ENCODE assay signal across 9 cellular contexts in the genomic region with DNA sequence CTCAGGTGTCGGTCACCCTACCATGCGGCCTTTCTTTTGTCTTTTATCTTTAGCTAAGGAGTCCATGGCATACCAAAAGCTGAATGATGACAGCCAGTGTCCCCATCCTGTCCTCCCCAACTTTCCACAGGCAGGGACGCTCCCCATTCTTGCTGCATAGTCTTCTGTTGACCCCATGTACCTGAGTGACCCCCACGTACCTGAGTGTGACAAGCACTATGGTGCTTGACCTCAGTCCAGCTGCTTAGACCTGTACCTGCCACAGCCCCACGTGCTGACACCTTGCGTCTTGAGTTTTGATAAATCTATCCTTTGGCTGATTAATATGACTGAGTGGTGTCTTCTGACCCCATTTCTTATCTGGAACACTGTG. TPM values are rescaled to one million over a fixed set of nuclear protein-coding genes. Genes with fewer than 3 reads are reported as not detected.
DNase-seq lines count a peak whose midpoint lies in the region; ATAC-seq and TF ChIP-seq lines count a peak whose summit lies in the region.
"Had no signal": no experiment of that assay in that cellular context is flagged by ENCODE, and none has a peak within 500 bp of the region (broad histone marks: within the 10 kb centered on the region; RNA-seq: fewer than 3 reads in every experiment).

No MANE protein-coding gene starts in this region.

- H3K27me3 ChIP-seq in CD4-positive, alpha-beta memory T cell (ENCODE audit: insufficient read depth, low read length), result no peaks in the 10 kb centered on the region
- H3K27me3 ChIP-seq in Peyer's patch (no peaks in the 10 kb centered on the region), foreskin keratinocyte (no peaks in the 10 kb centered on the region), skeletal muscle tissue (ENCODE audit: control insufficient read depth in 3 of 3, insufficient read depth in 3 of 3, low read length in 3 of 3) (no peaks in the 10 kb centered on the region)

- peak overlapping the region in 1 of 2 donors; percentile 3 for H3K4me3 ChIP-seq in CD4-positive, alpha-beta memory T cell (ENCODE audit: low read length in 2 of 2)
- no peak overlapping the region for H3K4me3 ChIP-seq in Peyer's patch
- no peak overlapping the region for H3K4me3 ChIP-seq in skeletal muscle tissue (ENCODE audit: low read length in 3 of 3)

- H3K4me1 Mint-ChIP-seq in CD4-positive, alpha-beta memory T cell, result peaks cover 25 to 57% (median 41%) of the 10 kb centered on the region in 4 donors

- no peak overlapping the region for H3K27ac Mint-ChIP-seq in CD4-positive, alpha-beta memory T cell

- peaks cover 10 to 31% of the 10 kb centered on the region in 2 donors for H3K36me3 Mint-ChIP-seq in CD4-positive, alpha-beta memory T cell

- H3K27me3 Mint-ChIP-seq in CD4-positive, alpha-beta memory T cell, result no peaks in the 10 kb centered on the region

- DNase-seq in CD4-positive, alpha-beta memory T cell, result peak in 1 of 5 donors; percentile 56
- DNase-seq in Peyer's patch (no peak), foreskin keratinocyte (no peak), HCEC 1CT (no peak)

- H3K27ac ChIP-seq in CD4-positive, alpha-beta memory T cell (ENCODE audit: low read depth, low read length), result peak overlapping the region; percentile 95
- H3K27ac ChIP-seq in Peyer's patch, result peak overlapping the region; percentile 69 to 83 (median 74)
- H3K27ac ChIP-seq in foreskin keratinocyte, result peak overlapping the region; percentile 5
- peak overlapping the region; percentile 71 for H3K27ac ChIP-seq in skeletal muscle tissue (ENCODE audit: low read depth, low read length)

- peaks cover 12% of the 10 kb centered on the region for H3K36me3 ChIP-seq in CD4-positive, alpha-beta memory T cell (ENCODE audit: insufficient read depth, low read length)
- H3K36me3 ChIP-seq in Peyer's patch, result no peaks in the 10 kb centered on the region
- H3K36me3 ChIP-seq in skeletal muscle tissue (ENCODE audit: control insufficient read depth in 3 of 3, insufficient read depth in 3 of 3, low read length in 3 of 3), result peaks cover 0 to 8% (median 0%) of the 10 kb centered on the region in 3 donors

- H3K4me1 ChIP-seq in CD4-positive, alpha-beta memory T cell (ENCODE audit: insufficient read depth, low read length), result peaks cover 88% of the 10 kb centered on the region
- H3K4me1 ChIP-seq in Peyer's patch (peaks cover 0 to 70% (median 31%) of the 10 kb centered on the region in 4 donors), foreskin keratinocyte (peaks cover 21% of the 10 kb centered on the region), skeletal muscle tissue (ENCODE audit: control insufficient read depth in 3 of 3, insufficient read depth in 3 of 3, low read length in 3 of 3) (peaks cover 54 to 67% (median 55%) of the 10 kb centered on the region in 3 donors)

- peaks cover 0 to 19% (median 4%) of the 10 kb centered on the region in 8 donors for H3K9me3 Mint-ChIP-seq in CD4-positive, alpha-beta memory T cell

- H3K9me3 ChIP-seq in CD4-positive, alpha-beta memory T cell (ENCODE audit: control insufficient read depth in 1 of 2, low read length in 2 of 2), result peaks cover 0 to 21% of the 10 kb centered on the region in 2 donors
- H3K9me3 ChIP-seq in Peyer's patch (peaks cover 0 to 18% (median 6%) of the 10 kb centered on the region in 4 donors), skeletal muscle tissue (ENCODE audit: control insufficient read depth in 3 of 3, low read length in 3 of 3) (peaks cover 0 to 3% (median 0%) of the 10 kb centered on the region in 3 donors)

- TF ChIP-seq CTCF in Peyer's patch (IDR thresholded peaks at IDR 0.05) (no peak), foreskin keratinocyte (conservative IDR thresholded peaks at IDR 0.05) (no peak)

- H3K4me3 Mint-ChIP-seq in CD4-positive, alpha-beta memory T cell, result no peak overlapping the region
- H3K4me3 Mint-ChIP-seq: WTC11 had no signal

- CTCF ChIA-PET in CD4-positive, alpha-beta memory T cell (lab: Charles Lee; ENCODE audit: partially characterized antibody), result interaction anchor here (1.1 to 2.2 kb wide), 6 partner anchors 21 to 61 kb away, joined by 3 to 8 read pairs (median 5); partner anchors contain the start of gene FAAP20

- POLR2A ChIA-PET in CD4-positive, alpha-beta memory T cell (lab: Charles Lee; ENCODE audit: partially characterized antibody), result interaction anchor here (0.7 to 14.5 kb wide), 21 partner anchors 11 to 880 kb away, joined by 3 to 454 read pairs (median 6); partner anchors contain the start of genes AURKAIP1, FAAP20, MORN1 and PANK4

- intact Hi-C loops in CD4-positive, alpha-beta memory T cell (cut with micrococcal nuclease), result loop anchor here (1.0 to 2.0 kb wide), 4 partner anchors 21 to 136 kb away; partner anchors contain the start of genes MORN1 and RER1

- TF ChIP-seq POLR2A in Peyer's patch (IDR thresholded peaks at IDR 0.05), result no peak

- ATAC-seq in foreskin keratinocyte (no peak), GM21786 (IDR thresholded peaks at IDR 0.05; ENCODE audit: unreplicated experiment) (no peak), HG03469 (IDR thresholded peaks at IDR 0.05; ENCODE audit: unreplicated experiment) (no peak), GM21737 (IDR thresholded peaks at IDR 0.05; ENCODE audit: unreplicated experiment) (no peak)
- ATAC-seq: WTC11 had no signal

- no peak overlapping the region for H3K9ac ChIP-seq in skeletal muscle tissue (ENCODE audit: low read depth in 1 of 3, low read length in 3 of 3)

RNA-seq across cellular contexts. Expression of gene SKI, which starts 26.9 kb away (rescaled TPM):
- 100 to 1,000 TPM in 1 of 2 experiments, 10 to 100 TPM in 1; 96.1 to 104 TPM for total RNA-seq in CD4-positive, alpha-beta memory T cell
- under 1 TPM; 0.08 to 0.86 TPM for polyA plus RNA-seq in CD4-positive, alpha-beta memory T cell
- 10 to 100 TPM; 20.1 to 41.5 (median 37.1) TPM for total RNA-seq in Peyer's patch
- 23.8 and 24.6 TPM in 2 replicates for total RNA-seq in foreskin keratinocyte
- 9.3 and 10.7 TPM in 2 replicates for polyA plus RNA-seq in foreskin keratinocyte
- total RNA-seq in skeletal muscle tissue, result 19.3 TPM

Comparison
In these comparisons a context has a peak if more than half of its experiments do, and no peak if none do; other contexts are left out.
1. H3K27ac ChIP-seq: peak in every context shown above with its lines; median percentile 95 in CD4-positive, alpha-beta memory T cell; 74 in Peyer's patch; 71 in skeletal muscle tissue; 5 in foreskin keratinocyte.